ENCODE assay signal across 22 cellular contexts in the genomic region with DNA sequence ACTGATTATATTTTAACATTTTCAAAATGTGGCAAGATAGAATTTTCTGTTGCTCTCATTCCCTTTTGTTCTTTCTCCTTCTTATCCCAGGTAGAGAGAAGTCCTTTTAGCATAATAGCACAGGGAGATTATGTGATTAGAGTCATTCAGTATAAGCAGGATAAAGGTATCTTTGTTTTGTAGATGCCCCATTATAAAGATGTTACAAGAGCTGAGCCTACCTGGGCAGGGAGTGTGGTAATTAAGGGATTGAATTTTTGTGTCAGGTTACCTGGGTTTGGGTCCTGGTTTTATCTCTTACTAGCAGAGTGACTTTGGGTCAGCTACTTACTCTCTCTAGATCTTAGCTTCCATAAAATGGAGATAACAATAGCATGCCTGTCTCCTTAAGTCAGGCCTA.
"Had no signal": no experiment of that assay in that cellular context is flagged by ENCODE, and none has a peak within 500 bp of the region (broad histone marks: within the 10 kb centered on the region; RNA-seq: fewer than 3 reads in every experiment).

No MANE protein-coding gene starts in this region.

- H3K4me3 Mint-ChIP-seq: memory B cell; mesothelial cell of epicardium; naive thymus-derived CD4-positive, alpha-beta T cell; nephron; neural progenitor cell; stimulated activated effector memory CD8-positive, alpha-beta T cell treated with anti-CD3 and anti-CD28 coated beads, Interleukin-12 subunit alpha, Interleukin-12 subunit beta, amount 100 ng/mL, for 72 hours had no signal

- H3K4me2 ChIP-seq: neural progenitor cell had no signal

- H3K4me1 Mint-ChIP-seq: memory B cell; mesothelial cell of epicardium; naive thymus-derived CD4-positive, alpha-beta T cell; stimulated activated effector memory CD8-positive, alpha-beta T cell treated with anti-CD3 and anti-CD28 coated beads, Interleukin-12 subunit alpha, Interleukin-12 subunit beta, amount 100 ng/mL, for 72 hours had no signal

- H3K4me1 ChIP-seq: neural progenitor cell, psoas muscle, stomach, thyroid gland had no signal

- ATAC-seq: left lobe of liver; naive thymus-derived CD4-positive, alpha-beta T cell; psoas muscle; right cardiac atrium; stimulated activated effector memory CD8-positive, alpha-beta T cell treated with anti-CD3 and anti-CD28 coated beads, Interleukin-12 subunit alpha, Interleukin-12 subunit beta, amount 100 ng/mL, for 72 hours had no signal

- H3K36me3 Mint-ChIP-seq: memory B cell; mesothelial cell of epicardium; naive thymus-derived CD4-positive, alpha-beta T cell; neural progenitor cell; stimulated activated effector memory CD8-positive, alpha-beta T cell treated with anti-CD3 and anti-CD28 coated beads, Interleukin-12 subunit alpha, Interleukin-12 subunit beta, amount 100 ng/mL, for 72 hours had no signal

- H3K4me3 ChIP-seq: dorsolateral prefrontal cortex, lung, neural progenitor cell, psoas muscle, sigmoid colon, stomach, thyroid gland had no signal

- H3K27me3 Mint-ChIP-seq: memory B cell; naive thymus-derived CD4-positive, alpha-beta T cell had no signal

- DNase-seq: dorsolateral prefrontal cortex; effector CD4-positive, alpha-beta T cell; hypothalamus; kidney; naive thymus-derived CD4-positive, alpha-beta T cell; nucleus accumbens; psoas muscle; right cardiac atrium; sigmoid colon; stimulated activated CD4-positive, alpha-beta T cell treated with anti-CD3 and anti-CD28 coated beads, Interleukin-2, amount 100 ng/mL, for 24 hours; stimulated activated CD4-positive, alpha-beta T cell treated with anti-CD3 and anti-CD28 coated beads, Interleukin-4, amount 100 ng/mL, for 24 hours; stimulated activated naive CD4-positive, alpha-beta T cell treated with Interleukin-2 at 50 U/mL for 16 hours; stomach; thyroid gland; trophoblast cell had no signal

- H3K36me3 ChIP-seq: neural progenitor cell, sigmoid colon, stomach, thyroid gland had no signal

- H3K27ac Mint-ChIP-seq: memory B cell; mesothelial cell of epicardium; naive thymus-derived CD4-positive, alpha-beta T cell; nephron; neural progenitor cell; stimulated activated effector memory CD8-positive, alpha-beta T cell treated with anti-CD3 and anti-CD28 coated beads, Interleukin-12 subunit alpha, Interleukin-12 subunit beta, amount 100 ng/mL, for 72 hours had no signal

- H3K27me3 ChIP-seq: dorsolateral prefrontal cortex, neural progenitor cell, sigmoid colon, stomach, thyroid gland had no signal

- H3K9me3 Mint-ChIP-seq: nephron; neural progenitor cell; stimulated activated effector memory CD8-positive, alpha-beta T cell treated with anti-CD3 and anti-CD28 coated beads, Interleukin-12 subunit alpha, Interleukin-12 subunit beta, amount 100 ng/mL, for 72 hours had no signal

- H3K9ac ChIP-seq: neural progenitor cell had no signal

- H3K27ac ChIP-seq: dorsolateral prefrontal cortex, neural progenitor cell, psoas muscle, sigmoid colon, stomach, thyroid gland had no signal
